Comparison of ENCODE assay signal across 4 cellular contexts in genomic region chr3:44986330-44986729, GRCh38. TPM values are rescaled to one million over a fixed set of nuclear protein-coding genes. Genes with fewer than 3 reads are reported as not detected.
"Had no signal": no experiment of that assay in that cellular context is flagged by ENCODE, and none has a peak within 500 bp of the region (broad histone marks: within the 10 kb centered on the region; RNA-seq: fewer than 3 reads in every experiment).

No MANE protein-coding gene starts in this region.

RNA-seq across cellular contexts. Expression of gene CLEC3B, which starts 39.8 kb away (rescaled TPM):
- total RNA-seq: GM23338, H1, H7, H9 had no signal
- polyA plus RNA-seq: GM23338 had no signal
